Comparison of ENCODE assay signal across 18 cellular contexts in genomic region chr11:96642584-96642983, GRCh38.
DNase-seq lines count a peak whose midpoint lies in the region; ATAC-seq and TF ChIP-seq lines count a peak whose summit lies in the region.
"Had no signal": no experiment of that assay in that cellular context is flagged by ENCODE, and none has a peak within 500 bp of the region (broad histone marks: within the 10 kb centered on the region; RNA-seq: fewer than 3 reads in every experiment).

No MANE protein-coding gene starts in this region.

- no peak overlapping the region for H3K9ac ChIP-seq in PC-3 (ENCODE audit: low read length)
- H3K9ac ChIP-seq in endodermal cell (ENCODE audit: extremely low read depth, low read length, poor library complexity, severe bottlenecking): no peak overlapping the region

- no TSS peak for BruUV-seq in PC-3 (replicated peaks; lab: Mats Ljungman, UMichigan)

- H3K36me3 ChIP-seq in PC-3 (ENCODE audit: low read depth, low read length) (no peaks in the 10 kb centered on the region), endodermal cell (ENCODE audit: control insufficient read depth, insufficient read depth, low read length) (peaks cover 15% of the 10 kb centered on the region)
- H3K36me3 ChIP-seq: BE2C, HAP-1 had no signal

- H4K20me1 ChIP-seq in PC-3 (ENCODE audit: low read length): no peaks in the 10 kb centered on the region

- H3K27me3 ChIP-seq in PC-3 (ENCODE audit: low read length) (peaks cover 36% of the 10 kb centered on the region), endodermal cell (ENCODE audit: control insufficient read depth, insufficient read depth, low read length, poor library complexity, severe bottlenecking) (no peaks in the 10 kb centered on the region)
- H3K27me3 ChIP-seq: BE2C had no signal

- intact Hi-C loops in PC-3 (cut with micrococcal nuclease): no loop called here
- intact Hi-C loops in Right ventricle myocardium inferior (cut with DNase I): no loop called here

- no peak overlapping the region for H2AFZ ChIP-seq in PC-3 (ENCODE audit: low read length)

- no peaks in the 10 kb centered on the region for H3K4me1 ChIP-seq in PC-3 (ENCODE audit: insufficient read depth, low read length)
- peaks cover 4% of the 10 kb centered on the region for H3K4me1 ChIP-seq in endodermal cell (ENCODE audit: control insufficient read depth, insufficient read depth, low read length)
- H3K4me1 ChIP-seq: HAP-1 had no signal

- H3K27me3 Mint-ChIP-seq in endodermal cell (ENCODE audit: insufficient read depth): no peaks in the 10 kb centered on the region
- H3K27me3 Mint-ChIP-seq: CD4-positive, CD25-positive, alpha-beta regulatory T cell; CD8-positive, alpha-beta memory T cell; IgD-negative memory B cell had no signal

- no peak overlapping the region for H3K27ac Mint-ChIP-seq in endodermal cell
- H3K27ac Mint-ChIP-seq: CD4-positive, CD25-positive, alpha-beta regulatory T cell; CD8-positive, alpha-beta memory T cell; IgD-negative memory B cell had no signal

- CTCF ChIA-PET in PC-3 (lab: Charles Lee): no interaction called here

- TF ChIP-seq CTCF in PC-3 (conservative IDR thresholded peaks at IDR 0.05; ENCODE audit: low read depth, low read length): no peak
- no peak for TF ChIP-seq CTCF in endodermal cell (conservative IDR thresholded peaks at IDR 0.05)

- peaks cover 46% of the 10 kb centered on the region for H3K36me3 Mint-ChIP-seq in endodermal cell (ENCODE audit: low read depth)
- H3K36me3 Mint-ChIP-seq: CD4-positive, CD25-positive, alpha-beta regulatory T cell; CD8-positive, alpha-beta memory T cell; IgD-negative memory B cell had no signal

- no peak overlapping the region for H3K4me2 ChIP-seq in PC-3 (ENCODE audit: low read length)

- POLR2A ChIA-PET in PC-3 (lab: Charles Lee; ENCODE audit: unreplicated experiment): no interaction called here

- peaks cover 28% of the 10 kb centered on the region for H3K4me1 Mint-ChIP-seq in endodermal cell
- H3K4me1 Mint-ChIP-seq: CD4-positive, CD25-positive, alpha-beta regulatory T cell; CD8-positive, alpha-beta memory T cell; IgD-negative memory B cell had no signal

- H3K79me2 ChIP-seq in PC-3 (ENCODE audit: low read length): no peaks in the 10 kb centered on the region

- ATAC-seq in PC-3 (no peak), GM19395 (IDR thresholded peaks at IDR 0.05; ENCODE audit: unreplicated experiment) (no peak), Right ventricle myocardium inferior (no peak), GM21786 (IDR thresholded peaks at IDR 0.05; ENCODE audit: unreplicated experiment) (no peak)

- no peaks in the 10 kb centered on the region; the same call in 1 of the 2 replicates for H3K9me2 ChIP-seq in PC-3 (replicated peaks; ENCODE audit: low read length)

- no peak overlapping the region for H3K27ac ChIP-seq in PC-3 (ENCODE audit: low read length)
- H3K27ac ChIP-seq in endodermal cell (ENCODE audit: low read depth, low read length): no peak overlapping the region

- no peak overlapping the region for H3K4me3 Mint-ChIP-seq in endodermal cell
- H3K4me3 Mint-ChIP-seq: CD4-positive, CD25-positive, alpha-beta regulatory T cell; CD8-positive, alpha-beta memory T cell; IgD-negative memory B cell had no signal

- WGBS in endodermal cell (ENCODE audit: insufficient coverage in 1 of 2, insufficient read length in 1 of 2), 2 experiments: 95% methylated on average over 1 of the region's 1 CpG; no CpG with 5 or more reads in 1 of the 2 experiments

- DNase-seq in COLO829 (ENCODE audit: low spot score): peak; percentile 5
- peak; percentile 14 for DNase-seq in PC-3
- no peak for DNase-seq in endodermal cell
- peak; percentile 7 for DNase-seq in pons (ENCODE audit: low spot score)
- no peak for DNase-seq in Right ventricle myocardium inferior (ENCODE audit: missing footprints)
- DNase-seq: ACHN; BE2C; C1 segment of cervical spinal cord; CD4-positive, CD25-positive, alpha-beta regulatory T cell; CD8-positive, alpha-beta memory T cell; DMS153; DMS79; GDM1; KG1 had no signal

- H3K9me3 Mint-ChIP-seq in endodermal cell: peaks cover 43% of the 10 kb centered on the region

- H3K4me3 ChIP-seq in PC-3 (ENCODE audit: low read length) (no peak overlapping the region), endodermal cell (ENCODE audit: low read length) (peak overlapping the region; percentile 45)
- H3K4me3 ChIP-seq: HAP-1 had no signal

- H3K9me3 ChIP-seq in PC-3 (ENCODE audit: low read length) (no peaks in the 10 kb centered on the region), endodermal cell (ENCODE audit: control insufficient read depth, low read length) (peaks cover 58% of the 10 kb centered on the region)
- H3K9me3 ChIP-seq: BE2C, HAP-1 had no signal

- H3F3A ChIP-seq in PC-3 (ENCODE audit: low read length, unreplicated experiment): no peaks in the 10 kb centered on the region

Comparison
In these comparisons a context has a peak if more than half of its experiments do, and no peak if none do; other contexts are left out.
1. DNase-seq: peak in COLO829 (single experiment), PC-3 (single experiment) and pons (single experiment); none in endodermal cell (single experiment) and Right ventricle myocardium inferior (single experiment).